Comparison of ENCODE assay signal across 1 cellular context in genomic region chr2:231709981-231710750, GRCh38.
A peak's percentile ranks its signal among the peaks of the same experiment; 100 is the strongest.
TF ChIP-seq lines count a peak whose summit lies in the region.

No MANE protein-coding gene starts in this region.

TF ChIP-seq in HepG2, 621 proteins besides CTCF, POLR2A, EP300 and RAD21 (continued from another document and continues in another):
- TF ChIP-seq FUBP1 (CRISPR knock-in tag; IDR thresholded peaks at IDR 0.05; ENCODE audit: borderline replicate concordance), result no peak
- TF ChIP-seq RFX3 (CRISPR knock-in tag; IDR thresholded peaks at IDR 0.05), result no peak
- peak; percentile 100 for TF ChIP-seq ZNF138 (CRISPR knock-in tag; IDR thresholded peaks at IDR 0.05; ENCODE audit: low read depth)
- peak; percentile 100 for TF ChIP-seq BORCS8-MEF2B (CRISPR knock-in tag; IDR thresholded peaks at IDR 0.05)
- TF ChIP-seq HOXA9 (CRISPR knock-in tag; IDR thresholded peaks at IDR 0.05; ENCODE audit: borderline replicate concordance), result peak; percentile 99
- peak; percentile 99 for TF ChIP-seq CENPT (CRISPR knock-in tag; IDR thresholded peaks at IDR 0.05; ENCODE audit: low read depth)
- TF ChIP-seq BRD4 (CRISPR knock-in tag; IDR thresholded peaks at IDR 0.05), result peak; percentile 91; the same call in 1 of the 2 replicates
- TF ChIP-seq MXI1 (IDR thresholded peaks at IDR 0.05; ENCODE audit: borderline replicate concordance, low read depth, low read length), result peak; percentile 96; the same call in 2 of the 3 replicates
- peak; percentile 100 for TF ChIP-seq ZNF790 (CRISPR knock-in tag; IDR thresholded peaks at IDR 0.05; ENCODE audit: borderline replicate concordance)
- TF ChIP-seq HOXA7 (CRISPR knock-in tag; IDR thresholded peaks at IDR 0.05), result peak; percentile 98
- peak; percentile 84; the same call in 1 of the 2 replicates for TF ChIP-seq ZNF33A (CRISPR knock-in tag; IDR thresholded peaks at IDR 0.05; ENCODE audit: borderline replicate concordance)
- TF ChIP-seq PRPF4 (IDR thresholded peaks at IDR 0.05; ENCODE audit: low read depth, low read length, poor library complexity, severe bottlenecking), result peak; percentile 83
- TF ChIP-seq NR3C1 (CRISPR knock-in tag; IDR thresholded peaks at IDR 0.05), result no peak
- TF ChIP-seq GFI1 (CRISPR knock-in tag; IDR thresholded peaks at IDR 0.05; ENCODE audit: borderline replicate concordance), result peak; percentile 92; the same call in 1 of the 2 replicates
- peak; percentile 46 for TF ChIP-seq ZEB1 (IDR thresholded peaks at IDR 0.05; ENCODE audit: insufficient replicate concordance, low read depth)
- peak; percentile 56; the same call in 1 of the 2 replicates for TF ChIP-seq ZNF768 (CRISPR knock-in tag; IDR thresholded peaks at IDR 0.05)
- TF ChIP-seq RXRB (CRISPR knock-in tag; IDR thresholded peaks at IDR 0.05; ENCODE audit: borderline replicate concordance), result peak; percentile 75
- TF ChIP-seq ZNF335 (CRISPR knock-in tag; IDR thresholded peaks at IDR 0.05), result no peak
- peak; percentile 93 for TF ChIP-seq ARID2 (CRISPR knock-in tag; IDR thresholded peaks at IDR 0.05; ENCODE audit: borderline replicate concordance)
- TF ChIP-seq TP53 (CRISPR knock-in tag; conservative IDR thresholded peaks at IDR 0.05), result 0 out of 2 replicates have a peak, but pooled peaks have one; percentile 25
- peak; percentile 88 for TF ChIP-seq SKI (IDR thresholded peaks at IDR 0.05; ENCODE audit: partially characterized antibody)
- TF ChIP-seq POLR2AphosphoS2 (IDR thresholded peaks at IDR 0.05; ENCODE audit: low read depth, low read length), result no peak
- TF ChIP-seq ZNF33B (CRISPR knock-in tag; IDR thresholded peaks at IDR 0.05), result peak; percentile 100
- TF ChIP-seq XBP1 (CRISPR knock-in tag; IDR thresholded peaks at IDR 0.05), result peak; percentile 95; the same call in 1 of the 2 replicates
- peak; percentile 87 for TF ChIP-seq IKZF5 (CRISPR knock-in tag; IDR thresholded peaks at IDR 0.05)
- TF ChIP-seq ZMYM3 (CRISPR knock-in tag; IDR thresholded peaks at IDR 0.05), result no peak
- peak; percentile 64 for TF ChIP-seq HNRNPK (IDR thresholded peaks at IDR 0.05; ENCODE audit: low read depth, low read length, poor library complexity, severe bottlenecking)
- TF ChIP-seq AHR (CRISPR knock-in tag; IDR thresholded peaks at IDR 0.05), result peak; percentile 90
- peak; percentile 99 for TF ChIP-seq ZNF30 (CRISPR knock-in tag; IDR thresholded peaks at IDR 0.05)
- 0 out of 2 replicates have a peak, but pooled peaks have one; percentile 96 for TF ChIP-seq ZNF569 (CRISPR knock-in tag; IDR thresholded peaks at IDR 0.05; ENCODE audit: borderline replicate concordance)
- peak; percentile 90; the same call in 1 of the 2 replicates for TF ChIP-seq FOXO1 (CRISPR knock-in tag; IDR thresholded peaks at IDR 0.05)
- peak; percentile 90 for TF ChIP-seq ZFP36L2 (CRISPR knock-in tag; IDR thresholded peaks at IDR 0.05)
- peak; percentile 61 for TF ChIP-seq GATAD1 (CRISPR knock-in tag; IDR thresholded peaks at IDR 0.05)
- TF ChIP-seq ZNF639 (CRISPR knock-in tag; conservative IDR thresholded peaks at IDR 0.05), result peak; percentile 94
- no peak for TF ChIP-seq REST (IDR thresholded peaks at IDR 0.05; ENCODE audit: borderline replicate concordance in 1 of 2, low read depth in 1 of 2, low read length in 2 of 2)
- TF ChIP-seq ZNF646 (CRISPR knock-in tag; IDR thresholded peaks at IDR 0.05), result peak; percentile 57; the same call in 1 of the 2 replicates
- no peak for TF ChIP-seq POGZ (CRISPR knock-in tag; IDR thresholded peaks at IDR 0.05)
- TF ChIP-seq ZNF292 (CRISPR knock-in tag; IDR thresholded peaks at IDR 0.05; ENCODE audit: borderline replicate concordance, low read depth), result no peak
- TF ChIP-seq HNRNPH1 (optimal IDR thresholded peaks at IDR 0.05; ENCODE audit: low read depth, low read length), result no peak
- peak; percentile 97 for TF ChIP-seq SMYD3 (CRISPR knock-in tag; IDR thresholded peaks at IDR 0.05)
- TF ChIP-seq TIGD3 (CRISPR knock-in tag; IDR thresholded peaks at IDR 0.05; ENCODE audit: borderline replicate concordance), result peak; percentile 92; the same call in 1 of the 2 replicates
